Comparison of ENCODE assay signal across 20 cellular contexts in the genomic region with DNA sequence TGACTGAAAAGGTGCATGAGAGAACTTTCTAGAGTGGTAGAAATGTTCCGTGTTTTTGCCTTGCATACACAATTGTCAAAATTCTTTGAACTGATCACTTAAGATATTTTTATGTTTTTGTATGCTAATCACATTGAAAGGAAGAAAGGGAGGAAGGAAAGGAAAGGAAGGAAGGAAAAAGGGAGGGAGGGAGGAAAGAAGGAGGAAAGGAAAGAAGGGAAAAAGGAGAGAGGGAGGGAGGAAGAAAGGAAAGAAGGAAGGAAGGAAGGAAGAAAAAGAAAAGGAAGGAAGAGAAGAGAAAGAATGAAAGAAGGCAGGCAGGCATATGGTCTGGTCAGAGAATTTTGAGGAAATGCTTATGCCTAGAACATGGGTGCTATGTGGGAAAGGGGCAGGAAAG.
"Had no signal": no experiment of that assay in that cellular context is flagged by ENCODE, and none has a peak within 500 bp of the region (broad histone marks: within the 10 kb centered on the region; RNA-seq: fewer than 3 reads in every experiment).

No MANE protein-coding gene starts in this region.

- FAIRE-seq: HTR-8/SVneo had no signal

- H3K9me3 ChIP-seq: SK-N-SH had no signal

- H3K9ac ChIP-seq: SK-N-SH had no signal

- H3K9me2 ChIP-seq: SK-N-SH had no signal

- DNase-seq: KBM-7; NCI-H1092; NCI-H1417 treated with DMSO at 0.1 percent for 48 hours; NCI-H1694 treated with DMSO at 0.1 percent for 48 hours; NCI-H1930; NCI-H2081; NCI-H2107; NCI-H2227 treated with DMSO at 0.1 percent for 48 hours; NCI-H526 treated with DMSO at 0.1 percent for 48 hours; NCI-H774; NK-92 treated with Interleukin-12 subunit alpha and Interleukin-12 subunit beta, amount 100 ng/mL, for 24 hours; PC-3; SHP77; SK-N-SH; SW 1271 had no signal

- H3K27ac ChIP-seq: HL-60, RWPE1 had no signal

- H3K4me2 ChIP-seq: SK-N-SH had no signal

- ATAC-seq: Panc1, PC-3 had no signal

- H3K36me3 Mint-ChIP-seq: IgD-negative memory B cell had no signal

- H3K4me3 Mint-ChIP-seq: IgD-negative memory B cell had no signal
